ENCODE assay signal across 8 cellular contexts in the genomic region with DNA sequence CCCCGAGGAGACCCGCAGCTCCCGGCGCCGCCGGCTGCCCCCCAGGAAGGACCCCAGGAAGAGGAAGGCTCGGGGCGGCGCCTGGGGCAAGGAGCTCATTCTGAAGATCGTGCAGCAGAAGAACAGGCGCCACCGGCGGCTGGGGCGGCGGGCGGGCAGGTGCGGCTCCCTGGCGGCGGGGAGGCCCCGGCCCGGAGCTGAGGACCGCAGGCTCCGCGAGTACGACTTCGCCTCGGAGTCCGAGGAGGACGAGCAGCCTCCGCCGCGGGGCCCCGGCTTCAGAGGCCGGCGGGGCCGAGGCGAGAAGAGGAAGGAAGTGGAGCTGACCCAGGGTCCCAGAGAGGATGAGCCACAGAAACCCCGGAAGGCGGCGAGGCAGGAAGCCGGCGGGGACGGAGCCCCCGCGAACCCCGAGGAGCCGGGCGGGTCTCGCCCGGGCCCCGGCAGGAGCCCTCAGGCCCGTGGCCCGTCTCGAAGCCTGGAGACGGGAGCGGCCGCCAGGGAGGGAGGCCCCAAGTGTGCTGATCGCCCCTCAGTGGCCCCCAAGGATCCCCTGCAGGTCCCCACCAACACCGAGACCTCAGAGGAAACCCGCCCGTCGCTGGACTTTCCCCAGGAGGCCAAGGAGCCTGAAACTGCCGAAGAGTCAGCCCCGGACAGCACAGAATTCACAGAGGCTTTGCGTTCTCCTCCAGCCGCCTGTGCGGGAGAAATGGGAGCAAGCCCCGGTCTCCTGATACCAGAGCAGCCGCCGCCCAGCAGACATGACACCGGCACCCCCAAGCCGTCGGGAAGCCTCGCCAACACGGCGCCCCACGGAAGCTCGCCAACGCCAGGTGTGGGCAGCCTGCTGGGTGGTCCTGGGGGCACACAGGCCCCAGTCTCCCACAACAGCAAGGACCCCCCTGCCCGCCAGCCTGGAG. TPM values are rescaled to one million over a fixed set of nuclear protein-coding genes. Genes with fewer than 3 reads are reported as not detected.
A peak's percentile ranks its signal among the peaks of the same experiment; 100 is the strongest.
DNase-seq lines count a peak whose midpoint lies in the region; ATAC-seq, FAIRE-seq and TF ChIP-seq lines count a peak whose summit lies in the region.
"Had no signal": no experiment of that assay in that cellular context is flagged by ENCODE, and none has a peak within 500 bp of the region (broad histone marks: within the 10 kb centered on the region; RNA-seq: fewer than 3 reads in every experiment).

No MANE protein-coding gene starts in this region.

- H3K4me1 ChIP-seq in mononuclear cell (ENCODE audit: insufficient read depth, low read length) (peaks cover 14% of the 10 kb centered on the region), upper lobe of left lung (peaks cover 6 to 22% (median 16%) of the 10 kb centered on the region in 4 donors), mammary epithelial cell (ENCODE audit: insufficient read depth, low read length) (no peaks in the 10 kb centered on the region)

- H3K79me2 ChIP-seq in mammary epithelial cell (ENCODE audit: insufficient read depth, low read length) = no peaks in the 10 kb centered on the region

- no peaks in the 10 kb centered on the region for H3K36me3 ChIP-seq in bronchial epithelial cell (ENCODE audit: control insufficient read depth, insufficient read depth, low read length)
- H3K36me3 ChIP-seq in upper lobe of left lung = no peaks in the 10 kb centered on the region
- H3K36me3 ChIP-seq in mammary epithelial cell (ENCODE audit: insufficient read depth, low read length) = no peaks in the 10 kb centered on the region

- H3K9ac ChIP-seq in mammary epithelial cell (ENCODE audit: insufficient read depth, low read length) = no peak overlapping the region

- DNase-seq in T-helper 9 cell (peak; percentile 22), bronchial epithelial cell (ENCODE audit: low read depth) (no peak), upper lobe of left lung (peak; percentile 31 to 90), mammary epithelial cell (no peak)

- dilution Hi-C loops in mammary epithelial cell (cut with HindIII; ENCODE audit: low sequenced_read_pairs) = no loop called here

- WGBS in upper lobe of left lung, 2 donors = 13 to 45% methylated on average over 18 to 26 of the region's 80 CpGs
- WGBS in mammary epithelial cell (ENCODE audit: low coverage, missing lambda C conversion rate) = 89% methylated on average over 28 of the region's 80 CpGs

- BruUV-seq in mammary epithelial cell (replicated peaks; lab: Mats Ljungman, UMichigan) = no TSS peak

- no peak overlapping the region for H3K4me2 ChIP-seq in mammary epithelial cell (ENCODE audit: insufficient read depth, low read depth, low read length)

- in situ Hi-C loops in mammary epithelial cell (cut with MboI; ENCODE audit: low sequenced_read_pairs in 2 of 2) = loop anchor here (10.0 to 25.0 kb wide), 2 partner anchors 236 to 243 kb away; no protein-coding TSS in a partner anchor

- FAIRE-seq in bronchial epithelial cell (lab: Jason Lieb, UNC) = no peak

- no peak for TF ChIP-seq EP300 in upper lobe of left lung (IDR thresholded peaks at IDR 0.05)

- no peaks in the 10 kb centered on the region for H3K9me3 ChIP-seq in mononuclear cell (ENCODE audit: low read depth, low read length)
- H3K9me3 ChIP-seq in upper lobe of left lung = no peaks in the 10 kb centered on the region
- H3K9me3 ChIP-seq in mammary epithelial cell (replicated peaks; ENCODE audit: insufficient read depth, low read length) = no peaks in the 10 kb centered on the region

- peak in 1 of 4 donors; percentile 33 for TF ChIP-seq POLR2A in upper lobe of left lung (IDR thresholded peaks at IDR 0.05)

- H3K27ac ChIP-seq in upper lobe of left lung = peak overlapping the region; percentile 40 to 75 (median 52)
- H3K27ac ChIP-seq in mammary epithelial cell (ENCODE audit: insufficient read depth, low read depth, low read length) = no peak overlapping the region

- H3K4me3 ChIP-seq in bronchial epithelial cell (ENCODE audit: low read depth, low read length) = peak overlapping the region; percentile 3
- peak overlapping the region; percentile 41 for H3K4me3 ChIP-seq in mononuclear cell (ENCODE audit: low read length)
- peak overlapping the region; percentile 22 to 62 (median 48) for H3K4me3 ChIP-seq in upper lobe of left lung
- H3K4me3 ChIP-seq in mammary epithelial cell (replicated peaks in 1 of 3; ENCODE audit: insufficient read depth in 1 of 3, low read depth in 2 of 3, low read length in 3 of 3) = no peak overlapping the region

- peak; percentile 53 for ATAC-seq in GM21381 (IDR thresholded peaks at IDR 0.05; ENCODE audit: unreplicated experiment)
- ATAC-seq in upper lobe of left lung (ENCODE audit: low FRiP score in 2 of 2) = peak in 1 of 2 donors; percentile 27
- ATAC-seq in GM21528 (IDR thresholded peaks at IDR 0.05; ENCODE audit: low FRiP score, unreplicated experiment) = no peak

- intact Hi-C loops in mammary epithelial cell (cut with micrococcal nuclease) = no loop called here

- no peak for TF ChIP-seq CTCF in bronchial epithelial cell (IDR thresholded peaks at IDR 0.05; ENCODE audit: insufficient read depth, low read length, severe bottlenecking)
- TF ChIP-seq CTCF in upper lobe of left lung (IDR thresholded peaks at IDR 0.05) = peak in 1 of 6 experiments; percentile 11
- TF ChIP-seq CTCF in mammary epithelial cell (conservative IDR thresholded peaks at IDR 0.05 in 1 of 2, IDR thresholded peaks at IDR 0.05 in 1 of 2; ENCODE audit: extremely low read depth in 1 of 2, insufficient read depth in 1 of 2, low read depth in 1 of 2, low read length in 2 of 2) = no peak

- H2AFZ ChIP-seq in mammary epithelial cell (ENCODE audit: low read depth, low read length) = no peak overlapping the region

- peaks cover 15% of the 10 kb centered on the region for H3K27me3 ChIP-seq in bronchial epithelial cell (ENCODE audit: control insufficient read depth, insufficient read depth, low read length)
- H3K27me3 ChIP-seq in mononuclear cell (ENCODE audit: insufficient read depth, low read length) = no peaks in the 10 kb centered on the region
- H3K27me3 ChIP-seq in upper lobe of left lung = peaks cover 0 to 17% (median 5%) of the 10 kb centered on the region in 4 donors
- peaks cover 1% of the 10 kb centered on the region for H3K27me3 ChIP-seq in mammary epithelial cell (ENCODE audit: insufficient read depth, low read length)

- CTCF ChIA-PET in mammary epithelial cell (lab: Charles Lee; ENCODE audit: low non-redundant PET) = no interaction called here

- no peaks in the 10 kb centered on the region for H4K20me1 ChIP-seq in mammary epithelial cell (ENCODE audit: insufficient read depth, low read length)

RNA-seq across cellular contexts. Expression of a gene that starts 22.3 kb away (rescaled TPM):
- 0.79 and 1.7 TPM in 2 replicates for total RNA-seq in bronchial epithelial cell
- 5.8 TPM for total RNA-seq in mononuclear cell
- total RNA-seq in upper lobe of left lung = 1 to 10 TPM; 1.0 to 8.4 (median 3.3) TPM
- 10 to 100 TPM in 1 of 2 donors, 1 to 10 TPM in 1; 2.0 to 14.1 TPM for total RNA-seq in mammary epithelial cell
- 0.90 TPM for polyA plus RNA-seq in mammary epithelial cell
- 0.21 TPM for polyA minus RNA-seq in mammary epithelial cell

RNA-seq across cellular contexts. Expression of a gene that starts 48.0 kb away (rescaled TPM):
- total RNA-seq in bronchial epithelial cell = under 0.01 and 0.13 TPM in 2 replicates
- 0.94 TPM for total RNA-seq in mononuclear cell
- total RNA-seq in upper lobe of left lung = 1 to 10 TPM in 5 of 6 donors, under 1 TPM in 1; 0.98 to 4.2 (median 2.4) TPM
- total RNA-seq in mammary epithelial cell = 1 to 10 TPM in 1 of 2 donors, under 1 TPM in 1; 0.14 to 3.2 TPM
- 0.05 TPM for polyA plus RNA-seq in mammary epithelial cell
- polyA minus RNA-seq in mammary epithelial cell = 0.05 TPM
- polyA plus RNA-seq: neural cell had no signal

Comparison
In these comparisons a context has a peak if more than half of its experiments do, and no peak if none do; other contexts are left out.
1. DNase-seq: peak in T-helper 9 cell (single experiment) and upper lobe of left lung (2 of 2); none in bronchial epithelial cell (single experiment) and mammary epithelial cell (single experiment).
2. H3K4me3 ChIP-seq: peak in bronchial epithelial cell (single experiment), mononuclear cell (single experiment) and upper lobe of left lung (4 of 4); none in mammary epithelial cell (0 of 3).